In genomic region chr5:156120777-156121176, GRCh38 we compare ENCODE assay signal across 20 cellular contexts.
A peak's percentile ranks its signal among the peaks of the same experiment; 100 is the strongest.
DNase-seq lines count a peak whose midpoint lies in the region; ATAC-seq, FAIRE-seq and TF ChIP-seq lines count a peak whose summit lies in the region.
"Had no signal": no experiment of that assay in that cellular context is flagged by ENCODE, and none has a peak within 500 bp of the region (broad histone marks: within the 10 kb centered on the region; RNA-seq: fewer than 3 reads in every experiment).

No MANE protein-coding gene starts in this region.

- no peaks in the 10 kb centered on the region for H3K4me1 Mint-ChIP-seq in stimulated activated memory B cell treated with anti-CD40 and anti-IgM and Interleukin-4, amounts not matched to agents 10 μg/mL and 1 μg/mL and 100 μg/mL, for 72 hours
- H3K4me1 Mint-ChIP-seq in nephron progenitor cell: peaks cover 5% of the 10 kb centered on the region
- H3K4me1 Mint-ChIP-seq: IgD-negative memory B cell, naive B cell had no signal

- WGBS in GM23248 (ENCODE audit: low coverage in 1 of 2, low lambda C conversion rate in 2 of 2, missing lambda C conversion rate in 2 of 2), 2 experiments: 11% methylated on average over 4 of the region's 4 CpGs

- H3K27me3 ChIP-seq in GM23248 (replicated peaks; ENCODE audit: insufficient read depth): no peaks in the 10 kb centered on the region
- H3K27me3 ChIP-seq: pancreas had no signal

- H3K27ac ChIP-seq in GM23248: peak overlapping the region; percentile 43; the same call in 1 of the 2 replicates
- H3K27ac ChIP-seq: pancreas had no signal

- H3K9ac ChIP-seq in GM23248: no peak overlapping the region

- no peaks in the 10 kb centered on the region for H3K36me3 Mint-ChIP-seq in stimulated activated memory B cell treated with anti-CD40 and anti-IgM and Interleukin-4, amounts not matched to agents 10 μg/mL and 1 μg/mL and 100 μg/mL, for 72 hours
- no peaks in the 10 kb centered on the region for H3K36me3 Mint-ChIP-seq in nephron progenitor cell (ENCODE audit: low read depth)
- H3K36me3 Mint-ChIP-seq: IgD-negative memory B cell, naive B cell had no signal

- ATAC-seq in HG03520 (IDR thresholded peaks at IDR 0.05; ENCODE audit: unreplicated experiment): no peak
- ATAC-seq in stimulated activated memory B cell treated with anti-CD40 and anti-IgM and Interleukin-4, amounts not matched to agents 10 μg/mL and 1 μg/mL and 100 μg/mL, for 72 hours: no peak
- ATAC-seq: activated CD4-positive, CD25-positive, alpha-beta regulatory T cell treated with anti-CD3 and anti-CD28 coated beads, Interleukin-2, amount 50 U/mL, for 24 hours; pancreas had no signal

- peak overlapping the region; percentile 41 for H3K4me2 ChIP-seq in GM23248 (ENCODE audit: unreplicated experiment)

- in situ Hi-C loops in GM23248 (cut with MboI): no loop called here

- no peak overlapping the region for H3K27ac Mint-ChIP-seq in stimulated activated memory B cell treated with anti-CD40 and anti-IgM and Interleukin-4, amounts not matched to agents 10 μg/mL and 1 μg/mL and 100 μg/mL, for 72 hours
- no peak overlapping the region for H3K27ac Mint-ChIP-seq in nephron progenitor cell
- H3K27ac Mint-ChIP-seq: IgD-negative memory B cell, naive B cell had no signal

- no peak for FAIRE-seq in urothelium cell line (lab: Jason Lieb, UNC)
- FAIRE-seq: pancreas had no signal

- no peak overlapping the region for H2AFZ ChIP-seq in GM23248

- no peaks in the 10 kb centered on the region for H3K9me3 Mint-ChIP-seq in stimulated activated memory B cell treated with anti-CD40 and anti-IgM and Interleukin-4, amounts not matched to agents 10 μg/mL and 1 μg/mL and 100 μg/mL, for 72 hours
- no peaks in the 10 kb centered on the region for H3K9me3 Mint-ChIP-seq in nephron progenitor cell

- no peaks in the 10 kb centered on the region for H3K36me3 ChIP-seq in GM23248 (ENCODE audit: low read depth)
- H3K36me3 ChIP-seq: pancreas had no signal

- DNase-seq in GM23248 (peak; percentile 47), NCI-H69 (lab: John Stamatoyannopoulos, UW) (peak; percentile 92), glomerular visceral epithelial cell (ENCODE audit: extremely low spot score) (peak; percentile 72), urothelium cell line (ENCODE audit: low spot score) (peak; percentile 23), nephron progenitor cell (no peak)
- DNase-seq: C1 segment of cervical spinal cord; dermis blood vessel endothelial cell; head of caudate nucleus; MM.1S; naive B cell; NCI-H187 treated with DMSO at 0.1 percent for 48 hours; NCI-H526; pancreas; stimulated activated CD8-positive, alpha-beta memory T cell treated with anti-CD3 and anti-CD28 coated beads, Interleukin-4, amount 100 ng/mL, for 48 hours had no signal

- no peak for TF ChIP-seq CTCF in nephron progenitor cell (IDR thresholded peaks at IDR 0.05)

- no peaks in the 10 kb centered on the region for H3K79me2 ChIP-seq in GM23248 (ENCODE audit: insufficient read depth)

- peaks cover 20% of the 10 kb centered on the region; the same call in 1 of the 2 replicates for H3F3A ChIP-seq in GM23248 (ENCODE audit: insufficient read depth)

- peaks cover 18% of the 10 kb centered on the region for H3K27me3 Mint-ChIP-seq in stimulated activated memory B cell treated with anti-CD40 and anti-IgM and Interleukin-4, amounts not matched to agents 10 μg/mL and 1 μg/mL and 100 μg/mL, for 72 hours
- H3K27me3 Mint-ChIP-seq in nephron progenitor cell (ENCODE audit: low read depth, poor library complexity): peaks cover 6% of the 10 kb centered on the region
- H3K27me3 Mint-ChIP-seq: naive B cell had no signal

- no peaks in the 10 kb centered on the region for H4K20me1 ChIP-seq in GM23248 (ENCODE audit: insufficient read depth)

- no peak overlapping the region for H3K4me3 ChIP-seq in GM23248
- H3K4me3 ChIP-seq: lung, pancreas, smooth muscle cell had no signal

- peaks cover 25% of the 10 kb centered on the region for H3K4me1 ChIP-seq in GM23248 (ENCODE audit: insufficient read depth)
- H3K4me1 ChIP-seq: pancreas had no signal

- H3K9me2 ChIP-seq in GM23248 (ENCODE audit: insufficient read depth): no peaks in the 10 kb centered on the region

- H3K9me3 ChIP-seq in GM23248 (ENCODE audit: low read depth): no peaks in the 10 kb centered on the region
- H3K9me3 ChIP-seq: pancreas had no signal

- H3K4me3 Mint-ChIP-seq in stimulated activated memory B cell treated with anti-CD40 and anti-IgM and Interleukin-4, amounts not matched to agents 10 μg/mL and 1 μg/mL and 100 μg/mL, for 72 hours: no peak overlapping the region
- no peak overlapping the region for H3K4me3 Mint-ChIP-seq in nephron progenitor cell
- H3K4me3 Mint-ChIP-seq: IgD-negative memory B cell, naive B cell had no signal
